ENCODE assay signal across 17 cellular contexts in the genomic region with DNA sequence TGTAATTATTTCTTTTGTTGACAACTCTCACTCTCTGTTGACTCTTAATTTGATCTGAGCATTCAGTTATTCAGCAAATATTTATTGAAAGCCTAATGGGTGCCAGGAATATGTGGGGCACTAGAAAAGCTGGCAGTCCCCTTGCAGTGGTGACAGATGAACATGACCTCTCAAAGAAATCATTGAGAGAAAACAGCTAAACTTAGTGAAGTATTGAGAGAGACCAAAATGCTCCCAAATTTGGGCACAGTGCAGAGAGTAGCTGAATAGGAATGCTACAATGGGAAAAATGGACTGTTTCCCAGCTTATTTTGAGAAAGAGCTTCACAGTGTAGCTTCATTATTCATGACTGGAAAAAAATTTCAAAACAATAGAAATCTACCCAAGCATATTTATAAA.
A peak's percentile ranks its signal among the peaks of the same experiment; 100 is the strongest.
DNase-seq lines count a peak whose midpoint lies in the region; ATAC-seq and TF ChIP-seq lines count a peak whose summit lies in the region.
"Had no signal": no experiment of that assay in that cellular context is flagged by ENCODE, and none has a peak within 500 bp of the region (broad histone marks: within the 10 kb centered on the region; RNA-seq: fewer than 3 reads in every experiment).

No MANE protein-coding gene starts in this region.

- H3K27ac ChIP-seq in gastroesophageal sphincter (peak overlapping the region; percentile 81 to 99 (median 84)), rectal smooth muscle tissue (ENCODE audit: low read depth, low read length) (peak overlapping the region; percentile 69)
- H3K27ac ChIP-seq: BLaER1, epithelial cell of prostate, HL-60, neutrophil had no signal

- H3K27me3 ChIP-seq in gastroesophageal sphincter (no peaks in the 10 kb centered on the region), rectal smooth muscle tissue (ENCODE audit: control insufficient read depth, insufficient read depth, low read length) (no peaks in the 10 kb centered on the region)
- H3K27me3 ChIP-seq: BLaER1, neutrophil, testis had no signal

- H3K4me1 ChIP-seq in gastroesophageal sphincter, result peaks cover 7 to 74% (median 13%) of the 10 kb centered on the region in 3 donors
- peaks cover 23% of the 10 kb centered on the region for H3K4me1 ChIP-seq in rectal smooth muscle tissue (ENCODE audit: control insufficient read depth, insufficient read depth, low read length)
- H3K4me1 ChIP-seq: BLaER1 had no signal

- in situ Hi-C loops in ACHN (cut with HindIII; ENCODE audit: low pct_ligation_motif_present, low pct_unique_long_range_greater_than_20kb, low sequenced_read_pairs), result no loop called here

- TF ChIP-seq EP300 in gastroesophageal sphincter (IDR thresholded peaks at IDR 0.05), result no peak

- no peaks in the 10 kb centered on the region for H3K36me3 ChIP-seq in gastroesophageal sphincter
- H3K36me3 ChIP-seq in rectal smooth muscle tissue (ENCODE audit: control insufficient read depth, insufficient read depth, low read length), result no peaks in the 10 kb centered on the region
- H3K36me3 ChIP-seq: BLaER1, neutrophil had no signal

- TF ChIP-seq CTCF in gastroesophageal sphincter (IDR thresholded peaks at IDR 0.05), result no peak

- no peak for TF ChIP-seq POLR2A in gastroesophageal sphincter (IDR thresholded peaks at IDR 0.05)

- no peak overlapping the region for H3K9ac ChIP-seq in rectal smooth muscle tissue (ENCODE audit: low read length)
- H3K9ac ChIP-seq: BLaER1 had no signal

- peak; percentile 23 for DNase-seq in EH (ENCODE audit: low read depth)
- DNase-seq in NCI-H1105 treated with DMSO at 0.1 percent for 48 hours (lab: John Stamatoyannopoulos, UW), result peak; percentile 81
- DNase-seq in SIG-M5 treated with dmso at 0.1 percent for 504 hours (lab: John Stamatoyannopoulos, UW; ENCODE audit: unreplicated experiment), result no peak
- DNase-seq in ACHN, result no peak
- DNase-seq: activated CD4-positive, alpha-beta T cell treated with anti-CD3 and anti-CD28 coated beads for 36 hours; activated CD8-positive, alpha-beta memory T cell treated with anti-CD3 and anti-CD28 coated beads, Interleukin-2, amount 50 U/mL, for 48 hours; kidney; stimulated activated CD4-positive, alpha-beta T cell treated with anti-CD3 and anti-CD28 coated beads, Interleukin-4, amount 100 ng/mL, for 1 hour; testis had no signal

- no peak overlapping the region for H3K4me3 ChIP-seq in gastroesophageal sphincter
- no peak overlapping the region for H3K4me3 ChIP-seq in rectal smooth muscle tissue (ENCODE audit: low read length)
- H3K4me3 ChIP-seq: BLaER1, testis had no signal

- H3K9me3 ChIP-seq in gastroesophageal sphincter, result peaks cover 0 to 10% (median 0%) of the 10 kb centered on the region in 3 donors
- H3K9me3 ChIP-seq: neutrophil, testis had no signal

- ATAC-seq in gastroesophageal sphincter, result peak; percentile 55
- no peak for ATAC-seq in HG03439 (IDR thresholded peaks at IDR 0.05; ENCODE audit: unreplicated experiment)
- ATAC-seq: activated CD4-positive, alpha-beta T cell treated with anti-CD3 and anti-CD28 coated beads for 36 hours; SK-N-SH treated with all-trans-retinoic acid at 6 μM for 48 hours had no signal

Comparison
In these comparisons a context has a peak if more than half of its experiments do, and no peak if none do; other contexts are left out.
1. DNase-seq: peak in EH (single experiment) and NCI-H1105 treated with DMSO at 0.1 percent for 48 hours (single experiment); none in SIG-M5 treated with dmso at 0.1 percent for 504 hours (single experiment) and ACHN (single experiment).